16 cellular contexts compared by ENCODE assay signal in the genomic region with DNA sequence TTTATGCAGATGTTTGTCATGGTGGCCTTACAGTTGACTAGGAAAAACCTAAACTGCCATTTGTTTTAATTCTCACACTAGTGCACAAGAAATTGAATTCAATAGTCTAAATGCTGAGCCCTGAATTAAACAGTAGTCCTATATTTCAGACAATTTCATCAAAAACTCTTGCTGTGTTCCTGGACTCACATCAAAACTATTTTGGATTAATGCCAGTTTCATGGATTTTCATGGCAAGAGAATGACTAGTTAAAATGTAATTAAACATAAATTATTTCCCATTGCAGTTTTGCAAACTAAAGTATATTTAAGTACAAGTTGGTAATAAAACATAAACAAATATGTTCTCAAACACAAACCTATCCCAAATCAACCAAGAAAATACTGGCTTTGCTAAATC.
"Had no signal": no experiment of that assay in that cellular context is flagged by ENCODE, and none has a peak within 500 bp of the region (broad histone marks: within the 10 kb centered on the region; RNA-seq: fewer than 3 reads in every experiment).

No MANE protein-coding gene starts in this region.

- H3K27ac ChIP-seq: heart right ventricle, psoas muscle, stomach, thoracic aorta, WERI-Rb-1 had no signal

- H3K36me3 ChIP-seq: heart right ventricle, stomach, thoracic aorta, WERI-Rb-1 had no signal

- H3K27me3 ChIP-seq: heart right ventricle, stomach had no signal

- DNase-seq: activated CD4-positive, alpha-beta memory T cell treated with anti-CD3 and anti-CD28 coated beads, Interleukin-2, amount 10 ng/mL, durations not matched to agents 7 days and 5 days; activated CD4-positive, alpha-beta T cell treated with anti-CD3 and anti-CD28 coated beads for 36 hours; activated gamma-delta T cell; activated naive CD8-positive, alpha-beta T cell treated with anti-CD3 and anti-CD28 coated beads for 36 hours; activated T-cell treated with anti-CD3 and anti-CD28 coated beads, Interleukin-2, amount 50 U/mL, for 48 hours; aorta; effector memory CD8-positive, alpha-beta T cell; foreskin melanocyte; heart right ventricle; nephron progenitor cell; psoas muscle; stimulated activated CD4-positive, alpha-beta T cell treated with anti-CD3 and anti-CD28 coated beads, Interleukin-4, amount 100 ng/mL, for 4 hours; stomach; T-helper 1 cell; WERI-Rb-1 had no signal

- H3K9me3 ChIP-seq: heart right ventricle, psoas muscle, stomach, thoracic aorta had no signal

- H3K4me3 ChIP-seq: heart right ventricle, psoas muscle, stomach, thoracic aorta had no signal

- H3K4me1 ChIP-seq: psoas muscle, stomach had no signal
